Comparison of ENCODE assay signal across 8 cellular contexts in genomic region chr3:169769287-169770181, GRCh38. TPM values are rescaled to one million over a fixed set of nuclear protein-coding genes. Genes with fewer than 3 reads are reported as not detected.
A peak's percentile ranks its signal among the peaks of the same experiment; 100 is the strongest.
DNase-seq lines count a peak whose midpoint lies in the region; ATAC-seq and TF ChIP-seq lines count a peak whose summit lies in the region.

Gene ACTRT3, minus strand, starts transcription at chr3:169769561. Its CDS starts 41 bp downstream, at chr3:169769520.

- peak within 1 kb of the TSS; percentile 54 for H3K4me3 ChIP-seq in BE2C (ENCODE audit: low read depth, low read length)
- H3K4me3 ChIP-seq in SK-N-SH (ENCODE audit: low read depth in 2 of 2, low read length in 1 of 2) = peak within 1 kb of the TSS; percentile 65 to 86
- peak within 1 kb of the TSS; percentile 97 for H3K4me3 ChIP-seq in osteoblast (ENCODE audit: insufficient read depth, low read length)
- peak within 1 kb of the TSS; percentile 47 to 85 (median 63) for H3K4me3 ChIP-seq in tibial nerve

- CTCF ChIA-PET in SK-N-SH (lab: Yijun Ruan, JAX) = interaction anchor here (1.0 to 1.2 kb wide), 2 partner anchors 637 to 1558 kb away, joined by 3 read pairs; no protein-coding TSS in a partner anchor

- H3K36me3 ChIP-seq in BE2C (peaks cover under 1% of the 10 kb centered on the region; the same call in 1 of the 2 replicates), SK-N-SH (replicated peaks in 1 of 2; ENCODE audit: control insufficient read depth in 1 of 2, insufficient read depth in 2 of 2, low read length in 1 of 2) (peaks cover 2 to 4% of the 10 kb centered on the region in 2 experiments), osteoblast (ENCODE audit: insufficient read depth, low read length) (peaks cover 2% of the 10 kb centered on the region), tibial nerve (peaks cover 0 to 3% (median 0%) of the 10 kb centered on the region in 3 donors)

- peak within 1 kb of the TSS; percentile 62 for H3K9ac ChIP-seq in SK-N-SH

- no peaks in the 10 kb centered on the region for H3K9me3 Mint-ChIP-seq in activated naive CD8-positive, alpha-beta T cell (ENCODE audit: low read depth)

- ATAC-seq in GM19397 (IDR thresholded peaks at IDR 0.05; ENCODE audit: unreplicated experiment) (peak; percentile 31), Right ventricle myocardium superior (ENCODE audit: poor library complexity) (peak; percentile 25)

- H4K20me1 ChIP-seq in SK-N-SH (ENCODE audit: insufficient read depth) (no peaks in the 10 kb centered on the region), osteoblast (ENCODE audit: insufficient read depth, low read length) (peaks cover 9% of the 10 kb centered on the region)

- H3K27me3 ChIP-seq in BE2C (no peaks in the 10 kb centered on the region), SK-N-SH (ENCODE audit: insufficient read depth) (no peaks in the 10 kb centered on the region), osteoblast (ENCODE audit: insufficient read depth, low read length) (no peaks in the 10 kb centered on the region), tibial nerve (no peaks in the 10 kb centered on the region)

- DNase-seq in BE2C (peak; percentile 86), HUDEP-2 (lab: John Stamatoyannopoulos, UW; ENCODE audit: unreplicated experiment in 76 of 76) (peak; percentile 27 to 95 (median 88)), SK-N-SH (peak; percentile 84), Right ventricle myocardium superior (peak; percentile 83), osteoblast (ENCODE audit: insufficient read length, low spot score, missing footprints) (peak; percentile 96), tibial nerve (ENCODE audit: low spot score in 2 of 2) (peak; percentile 30 to 33)

- peak within 1 kb of the TSS; percentile 54 to 92 for H3K27ac ChIP-seq in SK-N-SH (ENCODE audit: low read depth in 2 of 2, low read length in 1 of 2)
- H3K27ac ChIP-seq in osteoblast (ENCODE audit: low read depth, low read length) = peak within 1 kb of the TSS; percentile 76
- H3K27ac ChIP-seq in tibial nerve = peak within 1 kb of the TSS; percentile 69 to 95 (median 90)

- H3K9me2 ChIP-seq in SK-N-SH = no peaks in the 10 kb centered on the region

- H3K9me3 ChIP-seq in BE2C = no peaks in the 10 kb centered on the region
- no peaks in the 10 kb centered on the region for H3K9me3 ChIP-seq in SK-N-SH
- no peaks in the 10 kb centered on the region for H3K9me3 ChIP-seq in osteoblast (ENCODE audit: low read depth, low read length)
- H3K9me3 ChIP-seq in tibial nerve = peaks cover 0 to 5% (median 0%) of the 10 kb centered on the region in 4 donors

- peaks cover 3% of the 10 kb centered on the region for H3K36me3 Mint-ChIP-seq in activated naive CD8-positive, alpha-beta T cell

- H3K4me2 ChIP-seq in SK-N-SH = peak within 1 kb of the TSS; percentile 78
- peak within 1 kb of the TSS; percentile 98 for H3K4me2 ChIP-seq in osteoblast (ENCODE audit: insufficient read depth, low read length)

- intact Hi-C loops in Right ventricle myocardium superior (cut with DNase I) = loop anchor here (10.0 kb wide), 1 partner anchor 195 kb away; the partner anchor contains the start of gene SEC62

- 2% methylated on average over 13 of the region's 51 CpGs for WGBS in SK-N-SH (ENCODE audit: low lambda C conversion rate)
- 1 to 5% methylated on average over 33 to 36 of the region's 51 CpGs for WGBS in tibial nerve, 2 donors

- no peak for TF ChIP-seq RAD21 in SK-N-SH (IDR thresholded peaks at IDR 0.05; ENCODE audit: low read length)

- no peaks in the 10 kb centered on the region for H3K27me3 Mint-ChIP-seq in activated naive CD8-positive, alpha-beta T cell

- POLR2A ChIA-PET in SK-N-SH (lab: Yijun Ruan, JAX) = interaction anchor here (0.8 to 1.5 kb wide), 3 partner anchors 42 to 197 kb away, joined by 3 to 7 read pairs (median 6); partner anchors contain the start of genes LRRC34, LRRIQ4 and SEC62

- TF ChIP-seq POLR2A in tibial nerve (IDR thresholded peaks at IDR 0.05) = peak; percentile 15 to 35

- no peaks in the 10 kb centered on the region for H3K4me1 ChIP-seq in BE2C
- peaks cover 5 to 6% of the 10 kb centered on the region in 2 experiments; a peak in 3 of 4 replicates for H3K4me1 ChIP-seq in SK-N-SH (ENCODE audit: control insufficient read depth in 1 of 2, insufficient read depth in 2 of 2, low read depth in 1 of 2, low read length in 1 of 2)
- peaks cover 13% of the 10 kb centered on the region for H3K4me1 ChIP-seq in osteoblast (ENCODE audit: insufficient read depth, low read length)
- peaks cover 0 to 9% (median 7%) of the 10 kb centered on the region in 4 donors for H3K4me1 ChIP-seq in tibial nerve

- peak within 1 kb of the TSS; percentile 91 for H3K4me3 Mint-ChIP-seq in activated naive CD8-positive, alpha-beta T cell

- TF ChIP-seq EP300 in SK-N-SH (IDR thresholded peaks at IDR 0.05; ENCODE audit: borderline replicate concordance in 1 of 2, low read depth in 1 of 2, low read length in 1 of 2) (peak; percentile 31 to 81; a peak in 3 of 4 replicates), tibial nerve (IDR thresholded peaks at IDR 0.05) (peak; percentile 49 to 55)

- peak within 1 kb of the TSS; percentile 86 for H3K27ac Mint-ChIP-seq in activated naive CD8-positive, alpha-beta T cell

- TF ChIP-seq CTCF in BE2C (IDR thresholded peaks at IDR 0.05; ENCODE audit: low read depth, low read length) (no peak), SK-N-SH (IDR thresholded peaks at IDR 0.05) (no peak), osteoblast (IDR thresholded peaks at IDR 0.05; ENCODE audit: extremely low read depth, low read depth, low read length) (no peak), tibial nerve (IDR thresholded peaks at IDR 0.05) (peak in 1 of 5 experiments; percentile 30)

- H2AFZ ChIP-seq in SK-N-SH (ENCODE audit: low read depth) (peak within 1 kb of the TSS; percentile 93), osteoblast (ENCODE audit: low read length) (peak within 1 kb of the TSS; percentile 96)

- H3F3A ChIP-seq in SK-N-SH (replicated peaks; ENCODE audit: insufficient read depth) = peaks cover 47% of the 10 kb centered on the region

- peaks cover 24% of the 10 kb centered on the region for H3K4me1 Mint-ChIP-seq in activated naive CD8-positive, alpha-beta T cell (ENCODE audit: low read depth)

- H3K79me2 ChIP-seq in SK-N-SH (ENCODE audit: insufficient read depth) (peaks cover 13% of the 10 kb centered on the region), osteoblast (ENCODE audit: insufficient read depth, low read length) (peaks cover 16% of the 10 kb centered on the region)

TF ChIP-seq in SK-N-SH, 30 proteins besides CTCF, POLR2A, EP300 and RAD21 (continues in another document):
- TF ChIP-seq NFIC (IDR thresholded peaks at IDR 0.05; ENCODE audit: borderline replicate concordance) (peak; percentile 12; the same call in 1 of the 2 replicates), YY1 (IDR thresholded peaks at IDR 0.05; ENCODE audit: low read depth) (peak; percentile 60; the same call in 1 of the 2 replicates), RCOR1 (IDR thresholded peaks at IDR 0.05; ENCODE audit: low read length) (no peak), USF2 (IDR thresholded peaks at IDR 0.05; ENCODE audit: borderline replicate concordance, low read depth, low read length) (no peak), TAF1 (IDR thresholded peaks at IDR 0.05; ENCODE audit: borderline replicate concordance, low read depth, low read length) (peak; percentile 40; the same call in 1 of the 2 replicates), CHD2 (IDR thresholded peaks at IDR 0.05; ENCODE audit: low read length, partially characterized antibody) (peak; percentile 75), USF1 (IDR thresholded peaks at IDR 0.05; ENCODE audit: borderline replicate concordance, low read depth) (no peak; the same call in 1 of the 2 replicates), PBX3 (IDR thresholded peaks at IDR 0.05) (peak; percentile 22; the same call in 1 of the 2 replicates), JUND (IDR thresholded peaks at IDR 0.05) (no peak)

RNA-seq across cellular contexts. Expression of gene ACTRT3, which starts in this region (rescaled TPM):
- 2.4 TPM for polyA plus RNA-seq in BE2C (2012; ENCODE audit: insufficient read depth, insufficient read length, low read depth)
- 1.2 and 1.6 TPM in 2 replicates for polyA plus RNA-seq in SK-N-SH (2012; rRNA removed)
- 1.5 and 1.8 TPM in 2 replicates for polyA plus RNA-seq in SK-N-SH (2012; cell fraction: cytosol; rRNA removed)
- 0.60 and 0.67 TPM in 2 replicates for polyA plus RNA-seq in SK-N-SH (2012; cell fraction: nucleus; rRNA removed)
- total RNA-seq in Right ventricle myocardium superior (0.59 TPM), osteoblast (4.3 and 4.7 TPM in 2 replicates), tibial nerve (1 to 10 TPM in 3 of 4 donors, under 1 TPM in 1; 0.78 to 3.9 (median 2.5) TPM)

Comparison
In these comparisons a context has a peak if more than half of its experiments do, and no peak if none do; other contexts are left out.
1. Peak in every context shown above with its lines: DNase-seq, ATAC-seq, H3K4me3 ChIP-seq and H3K27ac ChIP-seq.
2. Peak in DNase-seq and ATAC-seq in Right ventricle myocardium superior; RNA of the gene not detected or under 1 TPM.
3. DNase-seq: peak in every context shown above with its lines; median percentile 96 in osteoblast; 88 in HUDEP-2; 86 in BE2C; 84 in SK-N-SH; 83 in Right ventricle myocardium superior; 32 in tibial nerve.